Comparison of ENCODE assay signal across 18 cellular contexts in genomic region chr2:8248623-8248957, GRCh38.
A peak's percentile ranks its signal among the peaks of the same experiment; 100 is the strongest.
DNase-seq lines count a peak whose midpoint lies in the region; ATAC-seq and TF ChIP-seq lines count a peak whose summit lies in the region.
"Had no signal": no experiment of that assay in that cellular context is flagged by ENCODE, and none has a peak within 500 bp of the region (broad histone marks: within the 10 kb centered on the region; RNA-seq: fewer than 3 reads in every experiment).

No MANE protein-coding gene starts in this region.

- no peak overlapping the region for H2BK15ac ChIP-seq in mesenchymal stem cell (ENCODE audit: low read depth, poor library complexity, severe bottlenecking)

- no peak overlapping the region for H4K91ac ChIP-seq in mesenchymal stem cell (ENCODE audit: low read length)

- no peak overlapping the region for H3K18ac ChIP-seq in mesenchymal stem cell (ENCODE audit: low read depth in 1 of 2, low read length in 2 of 2)

- no peak overlapping the region for H3K4me2 ChIP-seq in mesenchymal stem cell (ENCODE audit: low read length, poor library complexity, severe bottlenecking)
- H3K4me2 ChIP-seq: hepatocyte had no signal

- no peak for TF ChIP-seq CTCF in heart left ventricle (IDR thresholded peaks at IDR 0.05)
- no peak for TF ChIP-seq CTCF in vagina (IDR thresholded peaks at IDR 0.05)

- H3K4me3 ChIP-seq in heart left ventricle (peak overlapping the region in 3 of 12 donors; percentile 5 to 27 (median 10)), mesenchymal stem cell (ENCODE audit: insufficient read depth in 1 of 2, low read depth in 1 of 2, low read length in 2 of 2) (peak overlapping the region in 1 of 2 experiments; percentile 48), vagina (no peak overlapping the region)
- H3K4me3 ChIP-seq: hepatocyte, Peyer's patch had no signal

- H3K27me3 ChIP-seq in heart left ventricle = no peaks in the 10 kb centered on the region
- no peaks in the 10 kb centered on the region for H3K27me3 ChIP-seq in mesenchymal stem cell (ENCODE audit: control insufficient read depth in 1 of 2, insufficient read depth in 1 of 2, low read length in 2 of 2)
- no peaks in the 10 kb centered on the region for H3K27me3 ChIP-seq in vagina
- H3K27me3 ChIP-seq: hepatocyte, Peyer's patch had no signal

- TF ChIP-seq POLR2A in heart left ventricle (IDR thresholded peaks at IDR 0.05) (no peak), vagina (IDR thresholded peaks at IDR 0.05) (no peak)

- H3K9me3 ChIP-seq in heart left ventricle (peaks cover 0 to 17% (median 3%) of the 10 kb centered on the region in 12 donors), mesenchymal stem cell (ENCODE audit: control insufficient read depth, low read length) (peaks cover 3% of the 10 kb centered on the region), vagina (no peaks in the 10 kb centered on the region)
- H3K9me3 ChIP-seq: Peyer's patch had no signal

- no peak overlapping the region for H2BK120ac ChIP-seq in mesenchymal stem cell (ENCODE audit: low read depth, low read length)

- no peak overlapping the region for H2BK5ac ChIP-seq in mesenchymal stem cell (ENCODE audit: low read depth, low read length, poor library complexity, severe bottlenecking)

- H3K23ac ChIP-seq in mesenchymal stem cell (ENCODE audit: low read length in 2 of 2) = no peak overlapping the region

- no peak for DNase-seq in heart left ventricle
- DNase-seq in Right ventricle myocardium inferior (ENCODE audit: missing footprints) = no peak
- DNase-seq in dedifferentiated amniotic fluid mesenchymal stem cell (ENCODE audit: extremely low spot score) = peak; percentile 36
- DNase-seq in mesenchymal stem cell = peak; percentile 8
- DNase-seq in vagina (ENCODE audit: extremely low spot score in 2 of 2) = no peak
- no peak for DNase-seq in NCI-H226
- no peak for DNase-seq in SKM-1 (lab: John Stamatoyannopoulos, UW; ENCODE audit: unreplicated experiment)
- no peak for DNase-seq in NCI-H146 (lab: John Stamatoyannopoulos, UW)
- DNase-seq: 8988T; activated CD8-positive, alpha-beta T cell treated with anti-CD3 and anti-CD28 coated beads, Interleukin-2, amount 10 ng/mL, durations not matched to agents 7 days and 5 days; cortex of kidney; HFFc6; NCI-H2171; Peyer's patch; stimulated activated CD4-positive, alpha-beta T cell treated with anti-CD3 and anti-CD28 coated beads, Interleukin-4, amount 100 ng/mL, for 24 hours; T-cell had no signal

- H2AFZ ChIP-seq in mesenchymal stem cell (ENCODE audit: low read depth, low read length) = no peak overlapping the region
- H2AFZ ChIP-seq: hepatocyte had no signal

- no peak overlapping the region for H4K8ac ChIP-seq in mesenchymal stem cell (ENCODE audit: low read length)

- 67 to 91% (median 83%) methylated on average over 2 of the region's 2 CpGs for WGBS in heart left ventricle, 4 donors
- WGBS in mesenchymal stem cell = 100% methylated on average over 2 of the region's 2 CpGs

- intact Hi-C loops in heart left ventricle (cut with DNase I) = no loop called here
- intact Hi-C loops in Right ventricle myocardium inferior (cut with DNase I) = no loop called here
- intact Hi-C loops in vagina (cut with DNase I) = no loop called here

- H2BK12ac ChIP-seq in mesenchymal stem cell (ENCODE audit: low read length in 2 of 2) = no peak overlapping the region

- no peak overlapping the region for H3K14ac ChIP-seq in mesenchymal stem cell (ENCODE audit: low read length in 2 of 2)

- H3K4me1 ChIP-seq in heart left ventricle = peaks cover 0 to 12% (median 0%) of the 10 kb centered on the region in 12 donors
- H3K4me1 ChIP-seq in mesenchymal stem cell (ENCODE audit: control insufficient read depth, insufficient read depth, low read depth, low read length) = peaks cover 6% of the 10 kb centered on the region
- no peaks in the 10 kb centered on the region for H3K4me1 ChIP-seq in vagina
- H3K4me1 ChIP-seq: Peyer's patch had no signal

- H3K36me3 ChIP-seq in heart left ventricle (no peaks in the 10 kb centered on the region), mesenchymal stem cell (ENCODE audit: control insufficient read depth in 1 of 2, insufficient read depth in 2 of 2, low read depth in 1 of 2, low read length in 2 of 2) (no peaks in the 10 kb centered on the region), vagina (no peaks in the 10 kb centered on the region)
- H3K36me3 ChIP-seq: Peyer's patch had no signal

- peak in 2 of 4 donors; percentile 16 to 44 for ATAC-seq in heart left ventricle
- no peak for ATAC-seq in Right ventricle myocardium inferior
- ATAC-seq: activated CD8-positive, alpha-beta T cell treated with anti-CD3 and anti-CD28 coated beads, Interleukin-2, amount 10 ng/mL, durations not matched to agents 7 days and 5 days; T-cell; WTC11 had no signal

- H3K4ac ChIP-seq in mesenchymal stem cell (ENCODE audit: low read depth in 1 of 2, low read length in 2 of 2) = no peak overlapping the region

- H3K27ac ChIP-seq in heart left ventricle = peak overlapping the region in 9 of 12 donors; percentile 29 to 68 (median 47)
- H3K27ac ChIP-seq in mesenchymal stem cell (ENCODE audit: low read length, poor library complexity, severe bottlenecking) = no peak overlapping the region
- peak overlapping the region; percentile 28 for H3K27ac ChIP-seq in vagina
- H3K27ac ChIP-seq: hepatocyte, Peyer's patch had no signal

- H2AK5ac ChIP-seq in mesenchymal stem cell (ENCODE audit: low read length, severe bottlenecking) = no peak overlapping the region

- H3K9ac ChIP-seq in mesenchymal stem cell (ENCODE audit: low read length) = peak overlapping the region; percentile 80

- H3K79me1 ChIP-seq in mesenchymal stem cell (replicated peaks; ENCODE audit: low read length, poor library complexity, severe bottlenecking) = no peaks in the 10 kb centered on the region

Comparison
In these comparisons a context has a peak if more than half of its experiments do, and no peak if none do; other contexts are left out.
1. DNase-seq: peak in dedifferentiated amniotic fluid mesenchymal stem cell (single experiment) and mesenchymal stem cell (single experiment); none in heart left ventricle (0 of 5), Right ventricle myocardium inferior (single experiment), vagina (0 of 2), NCI-H226 (single experiment), SKM-1 (single experiment) and NCI-H146 (single experiment).